In genomic region chr1:11478571-11479374, GRCh38 we compare ENCODE assay signal across 8 cellular contexts. TPM values are rescaled to one million over a fixed set of nuclear protein-coding genes. Genes with fewer than 3 reads are reported as not detected.
DNase-seq lines count a peak whose midpoint lies in the region; ATAC-seq and TF ChIP-seq lines count a peak whose summit lies in the region.

Gene DISP3 (plus strand): TSS chr1:11479155. CDS start chr1:11500993, 21,838 bp downstream.

- H3K36me3 Mint-ChIP-seq in type B pancreatic cell: no peaks in the 10 kb centered on the region

- intact Hi-C loops in head of caudate nucleus (cut with DNase I) (loop anchor here (10.0 kb wide), 1 partner anchor 166 kb away; no protein-coding TSS in a partner anchor), posterior cingulate gyrus (cut with DNase I) (loop anchor here (5.0 to 10.0 kb wide), 2 partner anchors 164 to 194 kb away; no protein-coding TSS in a partner anchor)

- H3K4me3 Mint-ChIP-seq in type B pancreatic cell: peak within 1 kb of the TSS; percentile 84

- H3K4me1 Mint-ChIP-seq in type B pancreatic cell (ENCODE audit: unreplicated experiment): peaks cover 9% of the 10 kb centered on the region

- DNase-seq in DMS 273 treated with DMSO at 0.1 percent for 48 hours (lab: John Stamatoyannopoulos, UW) (peak; percentile 55), LNCaP clone FGC (ENCODE audit: low read depth) (no peak), SK-MEL-5 (ENCODE audit: low read depth, low spot score) (peak; percentile 59), head of caudate nucleus (peak; percentile 65 to 96 (median 90)), posterior cingulate gyrus (peak; percentile 60 to 97 (median 86)), type B pancreatic cell (ENCODE audit: extremely low spot score, unreplicated experiment) (peak; percentile 88)
- peak; percentile 79 for DNase-seq in activated naive CD4-positive, alpha-beta T cell treated with anti-CD3 and anti-CD28 coated beads, Interleukin-2, amount 50 U/mL, for 16 hours

- TF ChIP-seq CTCF in LNCaP clone FGC (IDR thresholded peaks at IDR 0.05; ENCODE audit: control insufficient read depth, extremely low read depth, insufficient read depth) (peak; percentile 69), type B pancreatic cell (conservative IDR thresholded peaks at IDR 0.05) (peak; percentile 93)

- H3K27ac Mint-ChIP-seq in type B pancreatic cell: no peak within 1 kb of the TSS

- H3K4me3 ChIP-seq in LNCaP clone FGC (ENCODE audit: low read depth, low read length): peak within 1 kb of the TSS; percentile 52

- no peaks in the 10 kb centered on the region for H3K9me3 Mint-ChIP-seq in type B pancreatic cell

- H3K27me3 Mint-ChIP-seq in type B pancreatic cell: peaks cover 51% of the 10 kb centered on the region

- ATAC-seq in GM21529 (IDR thresholded peaks at IDR 0.05; ENCODE audit: unreplicated experiment): peak; percentile 78

- in situ Hi-C loops in SK-MEL-5 (cut with HindIII; ENCODE audit: low pct_unique_long_range_greater_than_20kb, low sequenced_read_pairs): no loop called here

RNA-seq across cellular contexts. Expression of gene DISP3, which starts in this region (rescaled TPM):
- 0.08 TPM in 1 of 2 replicates, not detected in the other for total RNA-seq in SK-MEL-5 (2014; rRNA removed; shearing (Covaris generic))
- polyA plus RNA-seq in SK-MEL-5 (2015; cell fraction: cytosol; rRNA removed): 0.11 and 0.13 TPM in 2 replicates
- 0.05 and 2.0 TPM in 2 replicates for polyA plus RNA-seq in SK-MEL-5 (2015; cell fraction: nucleus; rRNA removed)
- total RNA-seq in type B pancreatic cell (ENCODE audit: low replicate concordance): 4.7 and 4.8 TPM in 2 replicates
